19 cellular contexts compared by ENCODE assay signal in the genomic region with DNA sequence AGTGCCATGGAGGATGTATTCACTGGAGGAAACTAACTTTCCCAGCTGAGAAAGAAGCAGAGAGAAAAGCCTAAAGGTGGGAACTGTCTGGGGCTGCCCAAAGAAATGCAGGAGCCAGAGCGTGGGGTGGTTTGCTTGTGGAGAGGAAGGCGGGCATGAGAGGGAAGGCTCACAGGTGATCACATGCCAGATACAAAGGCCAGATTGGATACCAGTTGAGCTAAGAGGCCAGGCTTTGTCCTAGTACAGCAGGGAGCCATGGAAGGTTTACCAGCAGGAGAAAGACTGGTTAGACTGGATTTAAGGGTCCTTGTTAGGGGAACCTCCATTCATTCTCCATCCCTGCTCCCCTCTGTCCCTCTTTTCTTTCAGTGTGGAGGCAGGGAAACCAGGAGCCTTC.
DNase-seq lines count a peak whose midpoint lies in the region; ATAC-seq and TF ChIP-seq lines count a peak whose summit lies in the region.
"Had no signal": no experiment of that assay in that cellular context is flagged by ENCODE, and none has a peak within 500 bp of the region (broad histone marks: within the 10 kb centered on the region; RNA-seq: fewer than 3 reads in every experiment).

No MANE protein-coding gene starts in this region.

- TF ChIP-seq CTCF in osteoblast (IDR thresholded peaks at IDR 0.05; ENCODE audit: extremely low read depth, low read depth, low read length): no peak

- H3K79me2 ChIP-seq in osteoblast (ENCODE audit: insufficient read depth, low read length): no peaks in the 10 kb centered on the region

- H3K27ac Mint-ChIP-seq in stimulated activated naive B cell treated with anti-CD40 and anti-IgM and Interleukin-4, amounts not matched to agents 10 μg/mL and 1 μg/mL and 100 μg/mL, for 72 hours: no peak overlapping the region
- no peak overlapping the region for H3K27ac Mint-ChIP-seq in naive thymus-derived CD8-positive, alpha-beta T cell
- H3K27ac Mint-ChIP-seq: CD8-positive, alpha-beta memory T cell; HFFc6 had no signal

- peaks cover 2 to 6% of the 10 kb centered on the region in 2 donors for H3K4me1 Mint-ChIP-seq in stimulated activated naive B cell treated with anti-CD40 and anti-IgM and Interleukin-4, amounts not matched to agents 10 μg/mL and 1 μg/mL and 100 μg/mL, for 72 hours
- H3K4me1 Mint-ChIP-seq in naive thymus-derived CD8-positive, alpha-beta T cell: peaks cover 0 to 2% (median 0%) of the 10 kb centered on the region in 4 donors
- H3K4me1 Mint-ChIP-seq: CD8-positive, alpha-beta memory T cell had no signal

- H3K36me3 Mint-ChIP-seq in stimulated activated naive B cell treated with anti-CD40 and anti-IgM and Interleukin-4, amounts not matched to agents 10 μg/mL and 1 μg/mL and 100 μg/mL, for 72 hours: peaks cover 0 to 2% of the 10 kb centered on the region in 2 donors
- H3K36me3 Mint-ChIP-seq in naive thymus-derived CD8-positive, alpha-beta T cell: no peaks in the 10 kb centered on the region
- H3K36me3 Mint-ChIP-seq: CD8-positive, alpha-beta memory T cell had no signal

- 80% methylated on average over 2 of the region's 2 CpGs for WGBS in HUES64
- WGBS in iPS DF 6.9 (ENCODE audit: insufficient coverage, insufficient read length): no CpG with 5 or more reads among the region's 2 CpGs

- POLR2A ChIA-PET in naive thymus-derived CD8-positive, alpha-beta T cell (lab: Charles Lee): no interaction called here

- H3K27ac ChIP-seq in HUES64 (ENCODE audit: low read depth, low read length) (peak overlapping the region; percentile 45), iPS DF 6.9 (ENCODE audit: low read length) (no peak overlapping the region), osteoblast (ENCODE audit: low read depth, low read length) (no peak overlapping the region)
- H3K27ac ChIP-seq: PC-9, SJCRH30 had no signal

- H3K4me2 ChIP-seq in osteoblast (ENCODE audit: insufficient read depth, low read length): no peak overlapping the region
- H3K4me2 ChIP-seq: PC-9 had no signal

- ATAC-seq in stimulated activated naive B cell treated with anti-CD40 and anti-IgM and Interleukin-4, amounts not matched to agents 10 μg/mL and 1 μg/mL and 100 μg/mL, for 72 hours (replicated peaks): no peak
- ATAC-seq in naive thymus-derived CD8-positive, alpha-beta T cell: no peak

- H2AFZ ChIP-seq in osteoblast (ENCODE audit: low read length): no peak overlapping the region
- H2AFZ ChIP-seq: PC-9 had no signal

- peak; percentile 16 for DNase-seq in NCI-H345 treated with DMSO at 0.1 percent for 48 hours (lab: John Stamatoyannopoulos, UW; ENCODE audit: unreplicated experiment)
- peak; percentile 16 for DNase-seq in iPS DF 6.9 (ENCODE audit: low read depth, low spot score)
- peak; percentile 31 for DNase-seq in osteoblast (ENCODE audit: insufficient read length, low spot score, missing footprints)
- no peak for DNase-seq in NCI-H2227 treated with DMSO at 0.1 percent for 48 hours (lab: John Stamatoyannopoulos, UW)
- DNase-seq in stimulated activated naive B cell treated with anti-CD40 and anti-IgM and Interleukin-4, amounts not matched to agents 10 μg/mL and 1 μg/mL and 100 μg/mL, for 72 hours: no peak
- no peak for DNase-seq in naive thymus-derived CD8-positive, alpha-beta T cell
- DNase-seq: ACHN; C1 segment of cervical spinal cord; CD8-positive, alpha-beta memory T cell; DMS53; HFFc6; KG1; NCI-H1105 treated with DMSO at 0.1 percent for 48 hours; NCI-H1930; NCI-H2171 treated with DMSO at 0.1 percent for 48 hours; NCI-H510A; PC-9; SJCRH30 had no signal

- H3K9me3 Mint-ChIP-seq in stimulated activated naive B cell treated with anti-CD40 and anti-IgM and Interleukin-4, amounts not matched to agents 10 μg/mL and 1 μg/mL and 100 μg/mL, for 72 hours: no peaks in the 10 kb centered on the region
- H3K9me3 Mint-ChIP-seq in naive thymus-derived CD8-positive, alpha-beta T cell: no peaks in the 10 kb centered on the region

- no peaks in the 10 kb centered on the region for H3K9me3 ChIP-seq in HUES64 (ENCODE audit: insufficient read depth, low read depth, low read length)
- H3K9me3 ChIP-seq in iPS DF 6.9 (ENCODE audit: control insufficient read depth, insufficient read depth, low read length): no peaks in the 10 kb centered on the region
- no peaks in the 10 kb centered on the region for H3K9me3 ChIP-seq in osteoblast (ENCODE audit: low read depth, low read length)
- H3K9me3 ChIP-seq: SJCRH30 had no signal

- H3K4me1 ChIP-seq in HUES64 (ENCODE audit: insufficient read depth, low read length) (peaks cover 9% of the 10 kb centered on the region; the same call in 1 of the 2 replicates), iPS DF 6.9 (ENCODE audit: control insufficient read depth, insufficient read depth, low read length) (no peaks in the 10 kb centered on the region; the same call in 1 of the 2 replicates), osteoblast (ENCODE audit: insufficient read depth, low read length) (no peaks in the 10 kb centered on the region)
- H3K4me1 ChIP-seq: SJCRH30 had no signal

- H4K20me1 ChIP-seq in osteoblast (ENCODE audit: insufficient read depth, low read length): no peaks in the 10 kb centered on the region

- H3K9ac ChIP-seq in HUES64 (ENCODE audit: low read depth, low read length): peak overlapping the region; percentile 12; the same call in 1 of the 2 replicates

- H3K27me3 Mint-ChIP-seq in stimulated activated naive B cell treated with anti-CD40 and anti-IgM and Interleukin-4, amounts not matched to agents 10 μg/mL and 1 μg/mL and 100 μg/mL, for 72 hours: no peaks in the 10 kb centered on the region
- peaks cover 0 to 9% (median 2%) of the 10 kb centered on the region in 5 donors for H3K27me3 Mint-ChIP-seq in naive thymus-derived CD8-positive, alpha-beta T cell

- no peak overlapping the region for H3K4me3 ChIP-seq in HUES64 (ENCODE audit: low read length)
- no peak overlapping the region for H3K4me3 ChIP-seq in iPS DF 6.9 (ENCODE audit: low read length)
- no peak overlapping the region for H3K4me3 ChIP-seq in osteoblast (ENCODE audit: insufficient read depth, low read length)
- H3K4me3 ChIP-seq: PC-9, SJCRH30 had no signal

- H3K27me3 ChIP-seq in HUES64 (ENCODE audit: insufficient read depth, low read length) (no peaks in the 10 kb centered on the region), iPS DF 6.9 (ENCODE audit: control insufficient read depth, insufficient read depth, low read length) (no peaks in the 10 kb centered on the region), osteoblast (ENCODE audit: insufficient read depth, low read length) (no peaks in the 10 kb centered on the region)
- H3K27me3 ChIP-seq: SJCRH30 had no signal

- H3K36me3 ChIP-seq in HUES64 (ENCODE audit: insufficient read depth, low read length): no peaks in the 10 kb centered on the region
- no peaks in the 10 kb centered on the region for H3K36me3 ChIP-seq in iPS DF 6.9 (ENCODE audit: control insufficient read depth, insufficient read depth, low read length)
- H3K36me3 ChIP-seq in osteoblast (ENCODE audit: insufficient read depth, low read length): no peaks in the 10 kb centered on the region
- H3K36me3 ChIP-seq: SJCRH30 had no signal

- no peak overlapping the region for H3K4me3 Mint-ChIP-seq in stimulated activated naive B cell treated with anti-CD40 and anti-IgM and Interleukin-4, amounts not matched to agents 10 μg/mL and 1 μg/mL and 100 μg/mL, for 72 hours
- no peak overlapping the region for H3K4me3 Mint-ChIP-seq in naive thymus-derived CD8-positive, alpha-beta T cell
- H3K4me3 Mint-ChIP-seq: CD8-positive, alpha-beta memory T cell; HFFc6 had no signal

Comparison
In these comparisons a context has a peak if more than half of its experiments do, and no peak if none do; other contexts are left out.
1. DNase-seq: peak in NCI-H345 treated with DMSO at 0.1 percent for 48 hours (single experiment), iPS DF 6.9 (single experiment) and osteoblast (single experiment); none in NCI-H2227 treated with DMSO at 0.1 percent for 48 hours (single experiment), stimulated activated naive B cell treated with anti-CD40 and anti-IgM and Interleukin-4, amounts not matched to agents 10 μg/mL and 1 μg/mL and 100 μg/mL, for 72 hours (single experiment) and naive thymus-derived CD8-positive, alpha-beta T cell (0 of 10).